Comparison of ENCODE assay signal across 14 cellular contexts in genomic region chr1:47457547-47457946, GRCh38. TPM values are rescaled to one million over a fixed set of nuclear protein-coding genes. Genes with fewer than 3 reads are reported as not detected.
"Had no signal": no experiment of that assay in that cellular context is flagged by ENCODE, and none has a peak within 500 bp of the region (broad histone marks: within the 10 kb centered on the region; RNA-seq: fewer than 3 reads in every experiment).

No MANE protein-coding gene starts in this region.

RNA-seq across cellular contexts. Expression of gene FOXE3, which starts 41.5 kb away (rescaled TPM):
- total RNA-seq: activated B cell treated with CpG ODN at 0.5 μM for 24 hours; activated CD4-positive, alpha-beta memory T cell treated with anti-CD3 and anti-CD28 coated beads for 36 hours; activated CD4-positive, alpha-beta memory T cell treated with anti-CD3 and anti-CD28 coated beads, Interleukin-2, amount 10 ng/mL, durations not matched to agents 7 days and 5 days; activated CD4-positive, alpha-beta T cell treated with anti-CD3 and anti-CD28 coated beads for 36 hours; activated CD4-positive, alpha-beta T cell treated with anti-CD3 and anti-CD28 coated beads, Interleukin-2, amount 10 ng/mL, durations not matched to agents 24 days and 14 days; activated CD4-positive, alpha-beta T cell treated with anti-CD3 and anti-CD28 coated beads, Interleukin-2, amount 10 ng/mL, durations not matched to agents 7 days and 5 days; activated CD8-positive, alpha-beta memory T cell treated with anti-CD3 and anti-CD28 coated beads for 36 hours; activated CD8-positive, alpha-beta memory T cell treated with anti-CD3 and anti-CD28 coated beads, Interleukin-2, amount 10 ng/mL, durations not matched to agents 7 days and 5 days; activated CD8-positive, alpha-beta T cell treated with anti-CD3 and anti-CD28 coated beads for 36 hours; activated CD8-positive, alpha-beta T cell treated with anti-CD3 and anti-CD28 coated beads, Interleukin-2, amount 10 ng/mL, durations not matched to agents 7 days and 5 days; T-helper 1 cell treated with Interleukin-12 subunit alpha and Interleukin-12 subunit beta and Interleukin-4 antibody, amounts not matched to agents 30 ng/mL and 1 ng/mL, for 36 hours; T-helper 17 cell; T-helper 2 cell treated with Interferon-gamma antibody and Interleukin-4, amounts not matched to agents 100 ng/mL and 5 ng/mL, for 36 hours; WTC11 had no signal
